Comparison of ENCODE assay signal across 20 cellular contexts in the genomic region with DNA sequence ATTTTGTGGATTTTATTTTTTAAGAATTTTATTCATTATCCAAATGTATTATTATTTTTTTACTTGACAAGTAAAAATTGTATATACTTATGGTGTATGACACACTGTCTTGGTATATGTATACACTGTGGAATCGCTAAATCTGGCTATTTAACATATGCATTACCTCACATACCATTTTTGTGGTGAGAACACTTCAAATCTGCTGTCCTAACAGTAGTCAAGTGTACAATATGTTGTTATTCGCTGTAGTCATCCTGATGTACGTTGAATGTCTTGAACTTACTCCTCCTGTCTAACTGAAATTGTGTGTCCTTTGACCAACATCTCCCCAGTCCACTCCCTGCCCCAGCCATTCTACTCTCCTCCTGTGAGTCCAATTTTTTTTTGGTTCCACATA.
DNase-seq lines count a peak whose midpoint lies in the region; ATAC-seq and TF ChIP-seq lines count a peak whose summit lies in the region.
"Had no signal": no experiment of that assay in that cellular context is flagged by ENCODE, and none has a peak within 500 bp of the region (broad histone marks: within the 10 kb centered on the region; RNA-seq: fewer than 3 reads in every experiment).

No MANE protein-coding gene starts in this region.

- H2AK5ac ChIP-seq in mesenchymal stem cell (ENCODE audit: low read length, severe bottlenecking) = no peak overlapping the region

- H2BK12ac ChIP-seq in mesenchymal stem cell (ENCODE audit: low read length in 2 of 2) = no peak overlapping the region

- H3K79me1 ChIP-seq in mesenchymal stem cell (replicated peaks; ENCODE audit: low read length, poor library complexity, severe bottlenecking) = no peaks in the 10 kb centered on the region

- no peak overlapping the region for H3K4me3 Mint-ChIP-seq in nephron progenitor cell
- H3K4me3 Mint-ChIP-seq: B cell; CD4-positive, alpha-beta T cell had no signal

- H3K9ac ChIP-seq in mesenchymal stem cell (ENCODE audit: low read length) = no peak overlapping the region

- H3K4me1 ChIP-seq in RWPE2 (ENCODE audit: insufficient read depth, poor library complexity, severe bottlenecking) = peaks cover 32% of the 10 kb centered on the region
- H3K4me1 ChIP-seq in mesenchymal stem cell (ENCODE audit: control insufficient read depth, insufficient read depth, low read depth, low read length) = peaks cover 2% of the 10 kb centered on the region
- peaks cover 0 to 9% (median 5%) of the 10 kb centered on the region in 4 donors for H3K4me1 ChIP-seq in upper lobe of left lung
- H3K4me1 ChIP-seq: HAP-1 had no signal

- no peak overlapping the region for H3K4me3 ChIP-seq in RWPE2 (ENCODE audit: severe bottlenecking)
- no peak overlapping the region for H3K4me3 ChIP-seq in mesenchymal stem cell (ENCODE audit: insufficient read depth in 1 of 2, low read depth in 1 of 2, low read length in 2 of 2)
- H3K4me3 ChIP-seq in upper lobe of left lung = no peak overlapping the region
- H3K4me3 ChIP-seq: HAP-1, PC-9, SK-N-MC had no signal

- H3K36me3 ChIP-seq in RWPE2 (ENCODE audit: low read depth) (no peaks in the 10 kb centered on the region), mesenchymal stem cell (ENCODE audit: control insufficient read depth in 1 of 2, insufficient read depth in 2 of 2, low read depth in 1 of 2, low read length in 2 of 2) (no peaks in the 10 kb centered on the region), upper lobe of left lung (no peaks in the 10 kb centered on the region)
- H3K36me3 ChIP-seq: HAP-1 had no signal

- no peak overlapping the region for H3K27ac Mint-ChIP-seq in nephron progenitor cell
- H3K27ac Mint-ChIP-seq: B cell; CD4-positive, alpha-beta T cell had no signal

- no peak overlapping the region for H3K23ac ChIP-seq in mesenchymal stem cell (ENCODE audit: low read length in 2 of 2)

- H4K8ac ChIP-seq in mesenchymal stem cell (ENCODE audit: low read length) = no peak overlapping the region

- no peak overlapping the region for H3K18ac ChIP-seq in mesenchymal stem cell (ENCODE audit: low read depth in 1 of 2, low read length in 2 of 2)

- H3K36me3 Mint-ChIP-seq in nephron progenitor cell (ENCODE audit: low read depth) = no peaks in the 10 kb centered on the region

- H3K9me3 Mint-ChIP-seq in nephron progenitor cell = peaks cover 7% of the 10 kb centered on the region
- H3K9me3 Mint-ChIP-seq: CD4-positive, alpha-beta T cell had no signal

- no peak for TF ChIP-seq POLR2A in upper lobe of left lung (IDR thresholded peaks at IDR 0.05)

- no peak for TF ChIP-seq CTCF in RWPE2 (IDR thresholded peaks at IDR 0.05; ENCODE audit: poor library complexity, severe bottlenecking)
- TF ChIP-seq CTCF in upper lobe of left lung (IDR thresholded peaks at IDR 0.05) = no peak
- no peak for TF ChIP-seq CTCF in nephron progenitor cell (IDR thresholded peaks at IDR 0.05)

- no peak overlapping the region for H4K91ac ChIP-seq in mesenchymal stem cell (ENCODE audit: low read length)

- H3K4me1 Mint-ChIP-seq in nephron progenitor cell = peaks cover 17% of the 10 kb centered on the region
- H3K4me1 Mint-ChIP-seq: B cell had no signal

- H2BK5ac ChIP-seq in mesenchymal stem cell (ENCODE audit: low read depth, low read length, poor library complexity, severe bottlenecking) = no peak overlapping the region

- no peak overlapping the region for H3K4me2 ChIP-seq in mesenchymal stem cell (ENCODE audit: low read length, poor library complexity, severe bottlenecking)
- H3K4me2 ChIP-seq: PC-9 had no signal

- H2BK15ac ChIP-seq in mesenchymal stem cell (ENCODE audit: low read depth, poor library complexity, severe bottlenecking) = no peak overlapping the region

- peak overlapping the region; percentile 90 for H3K27ac ChIP-seq in RWPE2 (ENCODE audit: poor library complexity, severe bottlenecking)
- peak overlapping the region; percentile 70 for H3K27ac ChIP-seq in epithelial cell of prostate
- no peak overlapping the region for H3K27ac ChIP-seq in mesenchymal stem cell (ENCODE audit: low read length, poor library complexity, severe bottlenecking)
- H3K27ac ChIP-seq in upper lobe of left lung = peak overlapping the region in 3 of 4 donors; percentile 9 to 69 (median 58)
- H3K27ac ChIP-seq: PC-9, SK-N-MC had no signal

- no peak for ATAC-seq in RWPE2 (ENCODE audit: low read depth)
- no peak for ATAC-seq in upper lobe of left lung (ENCODE audit: low FRiP score in 2 of 2)
- ATAC-seq: HepG2 had no signal

- no peak overlapping the region for H3K14ac ChIP-seq in mesenchymal stem cell (ENCODE audit: low read length in 2 of 2)

- DNase-seq in RWPE2 (ENCODE audit: low spot score) (no peak), epithelial cell of prostate (ENCODE audit: low read depth, low spot score) (no peak), mesenchymal stem cell (peak; percentile 30), upper lobe of left lung (no peak), nephron progenitor cell (no peak), NCI-H1105 (lab: John Stamatoyannopoulos, UW) (no peak), C1 segment of cervical spinal cord (lab: John Stamatoyannopoulos, UW) (no peak)
- DNase-seq in activated CD4-positive, alpha-beta T cell treated with anti-CD3 and anti-CD28 coated beads for 4 hours = no peak
- DNase-seq: CD4-positive, alpha-beta T cell; KG1; NCI-H1048; NCI-H146; NCI-H2081; NCI-H510A treated with DMSO at 0.1 percent for 48 hours; PC-9; Right ventricle myocardium superior had no signal

- H2AFZ ChIP-seq in mesenchymal stem cell (ENCODE audit: low read depth, low read length) = no peak overlapping the region
- H2AFZ ChIP-seq: PC-9 had no signal

- WGBS in mesenchymal stem cell = 88% methylated on average over 2 of the region's 3 CpGs
- 88 to 92% methylated on average over 3 of the region's 3 CpGs for WGBS in upper lobe of left lung, 2 donors

- TF ChIP-seq EP300 in upper lobe of left lung (IDR thresholded peaks at IDR 0.05) = no peak

- no peak overlapping the region for H2BK120ac ChIP-seq in mesenchymal stem cell (ENCODE audit: low read depth, low read length)

- H3K9me3 ChIP-seq in RWPE2 (ENCODE audit: severe bottlenecking) = no peaks in the 10 kb centered on the region
- H3K9me3 ChIP-seq in mesenchymal stem cell (ENCODE audit: control insufficient read depth, low read length) = no peaks in the 10 kb centered on the region
- H3K9me3 ChIP-seq in upper lobe of left lung = no peaks in the 10 kb centered on the region
- H3K9me3 ChIP-seq: HAP-1 had no signal

- H3K27me3 ChIP-seq in RWPE2 (ENCODE audit: insufficient read depth, poor library complexity, severe bottlenecking) = no peaks in the 10 kb centered on the region
- H3K27me3 ChIP-seq in mesenchymal stem cell (ENCODE audit: control insufficient read depth in 1 of 2, insufficient read depth in 1 of 2, low read length in 2 of 2) = no peaks in the 10 kb centered on the region
- H3K27me3 ChIP-seq in upper lobe of left lung = no peaks in the 10 kb centered on the region

- H3K27me3 Mint-ChIP-seq in nephron progenitor cell (ENCODE audit: low read depth, poor library complexity) = peaks cover 11% of the 10 kb centered on the region
- H3K27me3 Mint-ChIP-seq: B cell; CD4-positive, alpha-beta T cell had no signal

- no peak overlapping the region for H3K4ac ChIP-seq in mesenchymal stem cell (ENCODE audit: low read depth in 1 of 2, low read length in 2 of 2)
